9 cellular contexts compared by ENCODE assay signal in the genomic region with DNA sequence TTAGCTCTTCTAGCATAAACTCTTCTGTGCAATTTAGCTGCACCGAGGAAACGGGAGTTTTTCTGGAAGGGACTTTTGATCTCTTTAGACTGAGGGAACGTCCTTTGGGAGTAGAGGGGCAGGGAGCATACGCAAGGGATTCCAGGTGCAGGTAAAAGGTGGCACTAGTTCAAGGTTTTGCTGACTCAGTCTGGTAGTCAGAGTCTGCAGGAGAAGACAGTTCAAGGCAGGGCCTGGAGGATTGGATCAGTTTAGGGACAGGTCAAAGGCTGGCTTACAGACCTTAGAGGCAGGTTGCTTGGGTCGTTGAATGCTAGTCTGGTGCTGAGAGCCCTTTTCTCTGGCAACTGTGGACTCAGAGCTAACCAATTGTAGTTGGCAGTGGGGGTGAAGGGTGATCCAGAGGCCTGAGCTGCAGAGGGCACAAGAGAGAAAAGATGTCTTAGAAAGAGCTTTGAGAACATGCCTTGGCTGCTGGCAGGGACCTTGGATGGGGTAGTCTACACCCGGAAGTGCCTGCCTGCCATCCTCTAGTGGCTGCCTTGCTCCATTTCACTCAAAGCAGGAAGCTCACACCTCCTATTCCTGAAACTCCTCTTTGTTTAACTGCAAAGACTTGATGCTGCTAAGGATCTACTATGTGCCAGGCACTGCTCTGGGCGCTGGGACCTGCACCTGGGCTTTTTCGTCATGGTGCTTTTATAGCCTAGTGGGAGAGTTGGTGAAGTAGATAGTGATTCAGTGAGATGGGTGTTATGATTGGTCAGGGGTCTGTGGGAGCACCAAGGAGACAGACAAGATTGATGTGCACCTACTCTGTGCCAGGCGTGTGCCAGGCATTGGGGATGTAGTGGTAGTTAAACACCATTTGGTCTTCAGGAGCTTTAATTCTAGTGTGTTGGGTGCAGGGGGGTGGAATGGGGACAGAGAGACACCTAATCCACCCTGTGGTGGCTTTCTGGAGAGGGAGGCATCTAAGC. TPM values are rescaled to one million over a fixed set of nuclear protein-coding genes. Genes with fewer than 3 reads are reported as not detected.
A peak's percentile ranks its signal among the peaks of the same experiment; 100 is the strongest.
DNase-seq lines count a peak whose midpoint lies in the region; ATAC-seq, FAIRE-seq and TF ChIP-seq lines count a peak whose summit lies in the region.
"Had no signal": no experiment of that assay in that cellular context is flagged by ENCODE, and none has a peak within 500 bp of the region (broad histone marks: within the 10 kb centered on the region; RNA-seq: fewer than 3 reads in every experiment).

No MANE protein-coding gene starts in this region.

- peak overlapping the region; percentile 100 for H3K27ac Mint-ChIP-seq in activated CD4-positive, alpha-beta memory T cell treated with anti-CD3 and anti-CD28 coated beads, Interleukin-2, amount 10 ng/mL, durations not matched to agents 7 days and 5 days

- peaks cover 62% of the 10 kb centered on the region for H3K36me3 Mint-ChIP-seq in activated CD4-positive, alpha-beta memory T cell treated with anti-CD3 and anti-CD28 coated beads, Interleukin-2, amount 10 ng/mL, durations not matched to agents 7 days and 5 days (ENCODE audit: low read depth)

- no peaks in the 10 kb centered on the region for H3K27me3 ChIP-seq in A673 (replicated peaks; ENCODE audit: insufficient read depth, low read depth, low read length, poor library complexity)
- H3K27me3 ChIP-seq: thyroid gland had no signal

- H3K4me1 Mint-ChIP-seq in activated CD4-positive, alpha-beta memory T cell treated with anti-CD3 and anti-CD28 coated beads, Interleukin-2, amount 10 ng/mL, durations not matched to agents 7 days and 5 days, result peaks cover 80% of the 10 kb centered on the region

- ATAC-seq in GM19467 (IDR thresholded peaks at IDR 0.05; ENCODE audit: unreplicated experiment) (no peak), HG03432 (IDR thresholded peaks at IDR 0.05; ENCODE audit: unreplicated experiment) (no peak)

- no peaks in the 10 kb centered on the region for H3K9me3 ChIP-seq in A673 (ENCODE audit: low read depth, low read length, poor library complexity, severe bottlenecking)
- H3K9me3 ChIP-seq in kidney (ENCODE audit: control insufficient read depth in 1 of 2, low read length in 2 of 2), result peaks cover 0 to 5% of the 10 kb centered on the region in 2 donors
- H3K9me3 ChIP-seq: thyroid gland had no signal

- H3K4me3 Mint-ChIP-seq in activated CD4-positive, alpha-beta memory T cell treated with anti-CD3 and anti-CD28 coated beads, Interleukin-2, amount 10 ng/mL, durations not matched to agents 7 days and 5 days, result peak overlapping the region; percentile 90

- H3K4me1 ChIP-seq in A673 (ENCODE audit: insufficient read depth, low read length, poor library complexity, severe bottlenecking), result peaks cover 8% of the 10 kb centered on the region
- peaks cover 12 to 22% of the 10 kb centered on the region in 2 donors for H3K4me1 ChIP-seq in kidney (ENCODE audit: control insufficient read depth in 1 of 2, insufficient read depth in 1 of 2, low read depth in 1 of 2, low read length in 2 of 2)

- CTCF ChIA-PET in A673 (lab: Charles Lee), result no interaction called here
- CTCF ChIA-PET in activated CD4-positive, alpha-beta memory T cell treated with anti-CD3 and anti-CD28 coated beads, Interleukin-2, amount 10 ng/mL, durations not matched to agents 7 days and 5 days (lab: Charles Lee), result interaction anchor here (0.7 to 5.6 kb wide), 13 partner anchors 9 to 310 kb away, joined by 3 to 41 read pairs (median 5); a partner anchor contains a TSS

- peak overlapping the region; percentile 92 for H3K27ac ChIP-seq in A673 (ENCODE audit: low read depth, low read length, poor library complexity, severe bottlenecking)
- peak overlapping the region in 1 of 2 donors; percentile 32 for H3K27ac ChIP-seq in kidney (ENCODE audit: low read depth in 2 of 2, low read length in 2 of 2)

- DNase-seq in A673 (ENCODE audit: low spot score) (no peak), kidney (no peak), GM10266 (ENCODE audit: extremely low spot score) (no peak), SW 1271 (lab: John Stamatoyannopoulos, UW) (no peak)
- DNase-seq in activated CD4-positive, alpha-beta memory T cell treated with anti-CD3 and anti-CD28 coated beads, Interleukin-2, amount 10 ng/mL, durations not matched to agents 7 days and 5 days, result peak; percentile 56

- POLR2A ChIA-PET in A673 (lab: Charles Lee; ENCODE audit: low non-redundant PET), result no interaction called here
- POLR2A ChIA-PET in activated CD4-positive, alpha-beta memory T cell treated with anti-CD3 and anti-CD28 coated beads, Interleukin-2, amount 10 ng/mL, durations not matched to agents 7 days and 5 days (lab: Charles Lee), result interaction anchor here (0.9 to 6.2 kb wide), 24 partner anchors 7 to 1606 kb away, joined by 3 to 117 read pairs (median 4); a partner anchor contains a TSS

- intact Hi-C loops in A673 (cut with micrococcal nuclease; ENCODE audit: unreplicated experiment), result loop anchor here (10.0 kb wide), 1 partner anchor 1130 kb away; a partner anchor contains a TSS
- intact Hi-C loops in kidney (cut with DNase I), result no loop called here

- H3K27me3 Mint-ChIP-seq in activated CD4-positive, alpha-beta memory T cell treated with anti-CD3 and anti-CD28 coated beads, Interleukin-2, amount 10 ng/mL, durations not matched to agents 7 days and 5 days, result no peaks in the 10 kb centered on the region

- no peaks in the 10 kb centered on the region for H3K9me3 Mint-ChIP-seq in activated CD4-positive, alpha-beta memory T cell treated with anti-CD3 and anti-CD28 coated beads, Interleukin-2, amount 10 ng/mL, durations not matched to agents 7 days and 5 days

- in situ Hi-C loops in GM18951 (cut with MboI; ENCODE audit: low sequenced_read_pairs, unreplicated experiment), result no loop called here

- TF ChIP-seq POLR2A in GM18951 (IDR thresholded peaks at IDR 0.05; ENCODE audit: extremely low read depth, insufficient read depth, insufficient read length), result peak; percentile 41

- H3K9ac ChIP-seq in kidney (ENCODE audit: low read length in 2 of 2), result no peak overlapping the region

- H3K4me3 ChIP-seq in A673 (ENCODE audit: low read depth, low read length, poor library complexity, severe bottlenecking) (peak overlapping the region; percentile 72), kidney (ENCODE audit: low read length in 2 of 2) (peak overlapping the region; percentile 92)

- BruUV-seq in A673 (replicated peaks; lab: Mats Ljungman, UMichigan), result no TSS peak

- H3K36me3 ChIP-seq in A673 (ENCODE audit: insufficient read depth, low read length, poor library complexity, severe bottlenecking) (no peaks in the 10 kb centered on the region), kidney (ENCODE audit: control insufficient read depth in 1 of 2, insufficient read depth in 2 of 2, low read length in 2 of 2) (no peaks in the 10 kb centered on the region)
- H3K36me3 ChIP-seq: thyroid gland had no signal

- TF ChIP-seq CTCF in A673 (conservative IDR thresholded peaks at IDR 0.05; ENCODE audit: low read depth, low read length) (no peak), kidney (IDR thresholded peaks at IDR 0.05; ENCODE audit: borderline replicate concordance, extremely low read depth, insufficient read depth) (no peak), GM10266 (IDR thresholded peaks at IDR 0.05; ENCODE audit: control insufficient read depth, insufficient read depth, low read depth, missing control alignments) (no peak)

- FAIRE-seq in kidney (lab: Jason Lieb, UNC), result no peak

RNA-seq across cellular contexts. Expression of a gene that starts 17.1 kb away (rescaled TPM):
- total RNA-seq in A673 (2021) (6.2 and 6.8 TPM in 2 replicates), kidney (6.8 TPM)
- total RNA-seq in activated CD4-positive, alpha-beta memory T cell treated with anti-CD3 and anti-CD28 coated beads, Interleukin-2, amount 10 ng/mL, durations not matched to agents 7 days and 5 days, result 100 to 1,000 TPM; 185 to 186 TPM
- polyA plus RNA-seq in kidney (ENCODE audit: insufficient read depth, low read depth, low replicate concordance), result 0.04 TPM

RNA-seq across cellular contexts. Expression of a gene that starts 52.7 kb away (rescaled TPM):
- total RNA-seq in A673 (2021) (not detected in 2 replicates), kidney (0.41 TPM)
- under 1 TPM in 1 of 2 experiments, not detected in 1; 0.48 TPM for total RNA-seq in activated CD4-positive, alpha-beta memory T cell treated with anti-CD3 and anti-CD28 coated beads, Interleukin-2, amount 10 ng/mL, durations not matched to agents 7 days and 5 days
- not detected for polyA plus RNA-seq in kidney (ENCODE audit: insufficient read depth, low read depth, low replicate concordance)
- total RNA-seq: thyroid gland had no signal

RNA-seq across cellular contexts. Expression of a gene that starts 56.7 kb away (rescaled TPM):
- total RNA-seq in A673 (2021), result not detected in 2 replicates
- total RNA-seq in activated CD4-positive, alpha-beta memory T cell treated with anti-CD3 and anti-CD28 coated beads, Interleukin-2, amount 10 ng/mL, durations not matched to agents 7 days and 5 days, result 1 to 10 TPM in 1 of 2 experiments, under 1 TPM in 1; 0.65 to 1.2 TPM
- 1.7 TPM for total RNA-seq in kidney
- 0.54 TPM for polyA plus RNA-seq in kidney (ENCODE audit: insufficient read depth, low read depth, low replicate concordance)

Comparison
In these comparisons a context has a peak if more than half of its experiments do, and no peak if none do; other contexts are left out.
1. RNA of a gene that starts 17.1 kb away (total RNA-seq): 185 to 186 TPM in activated CD4-positive, alpha-beta memory T cell treated with anti-CD3 and anti-CD28 coated beads, Interleukin-2, amount 10 ng/mL, durations not matched to agents 7 days and 5 days; 6.8 TPM in kidney (single experiment) and 6.2 to 6.8 TPM in A673; every median in the first group is over 10 times any median in the second.